Comparison of ENCODE assay signal across 13 cellular contexts in genomic region chr7:129739427-129739826, GRCh38.
DNase-seq lines count a peak whose midpoint lies in the region; ATAC-seq and TF ChIP-seq lines count a peak whose summit lies in the region.
"Had no signal": no experiment of that assay in that cellular context is flagged by ENCODE, and none has a peak within 500 bp of the region (broad histone marks: within the 10 kb centered on the region; RNA-seq: fewer than 3 reads in every experiment).

No MANE protein-coding gene starts in this region.

- no peak overlapping the region for H3K4me3 Mint-ChIP-seq in GM23338
- H3K4me3 Mint-ChIP-seq: central memory CD8-positive, alpha-beta T cell had no signal

- H2AFZ ChIP-seq in GM23338 (no peak overlapping the region), neural cell (ENCODE audit: low read depth, low read length) (no peak overlapping the region)

- H3K9me3 Mint-ChIP-seq in GM23338: no peaks in the 10 kb centered on the region
- H3K9me3 Mint-ChIP-seq: central memory CD8-positive, alpha-beta T cell had no signal

- peaks cover 2% of the 10 kb centered on the region for H3K27me3 Mint-ChIP-seq in GM23338 (ENCODE audit: insufficient read depth, low read depth, poor library complexity)
- H3K27me3 Mint-ChIP-seq: central memory CD8-positive, alpha-beta T cell had no signal

- H3K4me1 Mint-ChIP-seq in GM23338: peaks cover 60% of the 10 kb centered on the region
- H3K4me1 Mint-ChIP-seq: central memory CD8-positive, alpha-beta T cell had no signal

- H3K9me2 ChIP-seq in GM23338 (ENCODE audit: insufficient read depth): no peaks in the 10 kb centered on the region
- H3K9me2 ChIP-seq in neural cell (ENCODE audit: insufficient read depth, low read length): no peaks in the 10 kb centered on the region

- TF ChIP-seq EP300 in neural cell (conservative IDR thresholded peaks at IDR 0.05; ENCODE audit: poor library complexity, severe bottlenecking): no peak

- no peak for ATAC-seq in GM23338

- no peak for TF ChIP-seq CTCF in GM23338 (conservative IDR thresholded peaks at IDR 0.05; ENCODE audit: low read depth in 2 of 2)
- TF ChIP-seq CTCF in fibroblast of the aortic adventitia (IDR thresholded peaks at IDR 0.05; ENCODE audit: insufficient read depth, low read length): no peak
- no peak for TF ChIP-seq CTCF in neural cell (IDR thresholded peaks at IDR 0.05; ENCODE audit: poor library complexity, severe bottlenecking)

- H3K9ac ChIP-seq in neural cell (ENCODE audit: low read length): no peak overlapping the region

- peaks cover 12% of the 10 kb centered on the region; the same call in 1 of the 2 replicates for H4K20me1 ChIP-seq in GM23338 (replicated peaks; ENCODE audit: insufficient read depth)
- H4K20me1 ChIP-seq in neural cell (ENCODE audit: insufficient read depth): no peaks in the 10 kb centered on the region

- H3K36me3 ChIP-seq in GM23338 (ENCODE audit: insufficient read depth) (0 out of 2 replicates have a peak, but pooled peaks cover 6% of the 10 kb centered on the region), neural cell (ENCODE audit: insufficient read depth, low read length) (no peaks in the 10 kb centered on the region)
- H3K36me3 ChIP-seq: uterus had no signal

- H3K27me3 ChIP-seq in GM23338 (ENCODE audit: insufficient read depth) (no peaks in the 10 kb centered on the region), neural cell (ENCODE audit: insufficient read depth, low read depth, low read length) (no peaks in the 10 kb centered on the region)
- H3K27me3 ChIP-seq: uterus had no signal

- H3F3A ChIP-seq in GM23338 (replicated peaks; ENCODE audit: low read depth): no peaks in the 10 kb centered on the region
- H3F3A ChIP-seq in neural cell (ENCODE audit: insufficient read depth, low read length, poor library complexity, severe bottlenecking): no peaks in the 10 kb centered on the region

- peaks cover 10% of the 10 kb centered on the region; the same call in 2 of the 3 replicates for H3K36me3 Mint-ChIP-seq in GM23338 (ENCODE audit: low read depth)

- no peak for TF ChIP-seq RAD21 in neural cell (conservative IDR thresholded peaks at IDR 0.05)

- H3K79me2 ChIP-seq in GM23338 (replicated peaks; ENCODE audit: insufficient read depth) (no peaks in the 10 kb centered on the region), neural cell (replicated peaks; ENCODE audit: insufficient read depth, low read length) (no peaks in the 10 kb centered on the region)

- H3K27ac ChIP-seq in GM23338 (ENCODE audit: low read depth) (peak overlapping the region; percentile 5), neural cell (ENCODE audit: low read length) (peak overlapping the region; percentile 30)
- H3K27ac ChIP-seq: uterus had no signal

- H3K27ac Mint-ChIP-seq in GM23338: no peak overlapping the region

- no peak overlapping the region for H3K4me2 ChIP-seq in GM23338
- no peak overlapping the region for H3K4me2 ChIP-seq in neural cell (ENCODE audit: low read length)

- no peaks in the 10 kb centered on the region for H3K9me3 ChIP-seq in neural cell (ENCODE audit: low read length)
- H3K9me3 ChIP-seq: uterus had no signal

- H3K4me3 ChIP-seq in GM23338 (no peak overlapping the region), fibroblast of the aortic adventitia (ENCODE audit: low read depth, low read length) (no peak overlapping the region), neural cell (ENCODE audit: low read length) (no peak overlapping the region)
- H3K4me3 ChIP-seq: uterus had no signal

- peaks cover 52% of the 10 kb centered on the region for H3K4me1 ChIP-seq in GM23338 (ENCODE audit: insufficient read depth)
- H3K4me1 ChIP-seq: uterus had no signal

- no peak for DNase-seq in GM23338 (ENCODE audit: low spot score)
- DNase-seq in NCI-H82 (lab: John Stamatoyannopoulos, UW): peak; percentile 85
- peak; percentile 9 for DNase-seq in fibroblast of the aortic adventitia (ENCODE audit: low read depth)
- DNase-seq in T-helper 1 cell: no peak
- no peak for DNase-seq in DMS114 treated with DMSO at 0.1 percent for 48 hours (lab: John Stamatoyannopoulos, UW; ENCODE audit: unreplicated experiment)
- no peak for DNase-seq in activated CD4-positive, alpha-beta T cell treated with anti-CD3 and anti-CD28 coated beads, Interleukin-2, amount 50 U/mL, for 48 hours
- no peak for DNase-seq in hypothalamus (lab: John Stamatoyannopoulos, UW)
- DNase-seq: activated CD8-positive, alpha-beta memory T cell treated with anti-CD3 and anti-CD28 coated beads, Interleukin-2, amount 50 U/mL, for 48 hours; DMS 273 treated with DMSO at 0.1 percent for 48 hours; NCI-H446; uterus had no signal

TF ChIP-seq in GM23338, 12 proteins besides CTCF, POLR2A, EP300 and RAD21 (continues in another document):
- TF ChIP-seq ZNF331 (CRISPR knock-in tag; IDR thresholded peaks at IDR 0.05; ENCODE audit: low read depth) (no peak), POLR2AphosphoS5 (IDR thresholded peaks at IDR 0.05; ENCODE audit: low read depth) (no peak), REST (IDR thresholded peaks at IDR 0.05; ENCODE audit: unreplicated experiment) (no peak), EZH2 (IDR thresholded peaks at IDR 0.05; ENCODE audit: low read depth, unreplicated experiment) (no peak), JUNB (IDR thresholded peaks at IDR 0.05; ENCODE audit: unreplicated experiment) (no peak)

TF ChIP-seq in neural cell, 6 proteins besides CTCF, POLR2A, EP300 and RAD21:
- no peak for TF ChIP-seq EZH2 (IDR thresholded peaks at IDR 0.05; ENCODE audit: borderline replicate concordance, insufficient read depth, low read length, poor library complexity, severe bottlenecking)
- TF ChIP-seq REST (IDR thresholded peaks at IDR 0.05; ENCODE audit: borderline replicate concordance): no peak
- no peak for TF ChIP-seq TAF1 (IDR thresholded peaks at IDR 0.05; ENCODE audit: low read depth)
- peak; percentile 38 for TF ChIP-seq MXI1 (conservative IDR thresholded peaks at IDR 0.05; ENCODE audit: poor library complexity, severe bottlenecking)
- no peak for TF ChIP-seq SMC3 (conservative IDR thresholded peaks at IDR 0.05; ENCODE audit: poor library complexity)
- no peak for TF ChIP-seq POLR2AphosphoS5 (IDR thresholded peaks at IDR 0.05)

Comparison
In these comparisons a context has a peak if more than half of its experiments do, and no peak if none do; other contexts are left out.
1. DNase-seq: peak in NCI-H82 (single experiment) and fibroblast of the aortic adventitia (single experiment); none in GM23338 (single experiment), T-helper 1 cell (0 of 5), DMS114 treated with DMSO at 0.1 percent for 48 hours (single experiment), activated CD4-positive, alpha-beta T cell treated with anti-CD3 and anti-CD28 coated beads, Interleukin-2, amount 50 U/mL, for 48 hours (0 of 2) and hypothalamus (0 of 51).